16 cellular contexts compared by ENCODE assay signal in genomic region chr9:95073918-95074317, GRCh38.
DNase-seq lines count a peak whose midpoint lies in the region; ATAC-seq and TF ChIP-seq lines count a peak whose summit lies in the region.
"Had no signal": no experiment of that assay in that cellular context is flagged by ENCODE, and none has a peak within 500 bp of the region (broad histone marks: within the 10 kb centered on the region; RNA-seq: fewer than 3 reads in every experiment).

No MANE protein-coding gene starts in this region.

- H3K27me3 ChIP-seq in dorsolateral prefrontal cortex (no peaks in the 10 kb centered on the region), parathyroid adenoma (ENCODE audit: control insufficient read depth, insufficient read depth, low read length) (no peaks in the 10 kb centered on the region), tibial nerve (no peaks in the 10 kb centered on the region)
- H3K27me3 ChIP-seq: left lung, SJSA1 had no signal

- H3K27ac ChIP-seq in RWPE1 (peak overlapping the region; percentile 54), dorsolateral prefrontal cortex (peak overlapping the region in 58 of 59 donors; percentile 3 to 100 (median 98)), parathyroid adenoma (no peak overlapping the region), tibial nerve (peak overlapping the region in 3 of 4 donors; percentile 30 to 97 (median 94))
- H3K27ac ChIP-seq: left lung, PC-9, SJSA1 had no signal

- TF ChIP-seq POLR2A in tibial nerve (IDR thresholded peaks at IDR 0.05): no peak

- TF ChIP-seq EP300 in tibial nerve (IDR thresholded peaks at IDR 0.05): no peak

- TF ChIP-seq CTCF in RWPE1 (conservative IDR thresholded peaks at IDR 0.05; ENCODE audit: low read depth) (no peak), dorsolateral prefrontal cortex (IDR thresholded peaks at IDR 0.05 in 54 of 56, conservative IDR thresholded peaks at IDR 0.05 in 2 of 56; ENCODE audit: low read depth in 1 of 56, partially characterized antibody in 56 of 56) (no peak), parathyroid adenoma (IDR thresholded peaks at IDR 0.05) (no peak), tibial nerve (IDR thresholded peaks at IDR 0.05) (no peak), GM13977 (IDR thresholded peaks at IDR 0.05; ENCODE audit: extremely low read depth, insufficient read depth, missing control alignments) (no peak)

- H2AFZ ChIP-seq in parathyroid adenoma: no peak overlapping the region
- H2AFZ ChIP-seq: PC-9 had no signal

- H3K36me3 ChIP-seq in parathyroid adenoma (ENCODE audit: control insufficient read depth, insufficient read depth, low read length): no peaks in the 10 kb centered on the region
- H3K36me3 ChIP-seq in tibial nerve: peaks cover 0 to 49% (median 0%) of the 10 kb centered on the region in 3 donors

- H3K4me1 ChIP-seq in parathyroid adenoma (peaks cover 13% of the 10 kb centered on the region), tibial nerve (peaks cover 0 to 100% (median 71%) of the 10 kb centered on the region in 4 donors)
- H3K4me1 ChIP-seq: SJSA1 had no signal

- 86 to 92% methylated on average over 5 of the region's 5 CpGs for WGBS in tibial nerve, 2 donors

- DNase-seq in RWPE1 (ENCODE audit: low spot score) (no peak), dorsolateral prefrontal cortex (no peak), tibial nerve (ENCODE audit: low spot score in 2 of 2) (no peak), NCI-H2029 treated with DMSO at 0.1 percent for 48 hours (lab: John Stamatoyannopoulos, UW) (no peak), GM13977 (ENCODE audit: low spot score) (no peak)
- DNase-seq: activated CD4-positive, alpha-beta T cell treated with anti-CD3 and anti-CD28 coated beads, Interleukin-2, amount 50 U/mL, for 4 hours; activated naive CD4-positive, alpha-beta T cell; activated T-cell treated with anti-CD3 and anti-CD28 coated beads, Interleukin-2, amount 50 U/mL, for 1 hour; Kasumi-1; left lung; PC-9; retina; stimulated activated CD8-positive, alpha-beta memory T cell treated with anti-CD3 and anti-CD28 coated beads, Interleukin-4, amount 100 ng/mL, for 48 hours had no signal

- in situ Hi-C loops in GM13977 (cut with MboI; ENCODE audit: low pct_unique_long_range_greater_than_20kb, low sequenced_read_pairs, unreplicated experiment): no loop called here

- CTCF ChIA-PET in RWPE1 (lab: Yijun Ruan, JAX): no interaction called here

- no peak for ATAC-seq in GM19351 (IDR thresholded peaks at IDR 0.05; ENCODE audit: unreplicated experiment)

- no peak overlapping the region for H3K9ac ChIP-seq in parathyroid adenoma

- peak overlapping the region; percentile 39 for H3K4me2 ChIP-seq in parathyroid adenoma (ENCODE audit: low read length)
- H3K4me2 ChIP-seq: PC-9 had no signal

- POLR2A ChIA-PET in RWPE1 (lab: Yijun Ruan, JAX; ENCODE audit: low non-redundant PET): no interaction called here

- H3K79me2 ChIP-seq in parathyroid adenoma: peaks cover 68% of the 10 kb centered on the region

- H3K9me3 ChIP-seq in parathyroid adenoma (ENCODE audit: control insufficient read depth, low read length): no peaks in the 10 kb centered on the region
- H3K9me3 ChIP-seq in tibial nerve: no peaks in the 10 kb centered on the region
- H3K9me3 ChIP-seq: left lung, SJSA1 had no signal

- no peak overlapping the region for H3K4me3 ChIP-seq in dorsolateral prefrontal cortex
- peak overlapping the region; percentile 38 for H3K4me3 ChIP-seq in parathyroid adenoma (ENCODE audit: low read depth, low read length)
- H3K4me3 ChIP-seq in tibial nerve: no peak overlapping the region
- H3K4me3 ChIP-seq: left lung, PC-9, SJSA1 had no signal

- intact Hi-C loops in dorsolateral prefrontal cortex (cut with DNase I): loop anchor here in 1 of 2 donors (5.0 kb wide), 1 partner anchor 47 kb away; no protein-coding TSS in a partner anchor
